ENCODE assay signal across 17 cellular contexts in the genomic region with DNA sequence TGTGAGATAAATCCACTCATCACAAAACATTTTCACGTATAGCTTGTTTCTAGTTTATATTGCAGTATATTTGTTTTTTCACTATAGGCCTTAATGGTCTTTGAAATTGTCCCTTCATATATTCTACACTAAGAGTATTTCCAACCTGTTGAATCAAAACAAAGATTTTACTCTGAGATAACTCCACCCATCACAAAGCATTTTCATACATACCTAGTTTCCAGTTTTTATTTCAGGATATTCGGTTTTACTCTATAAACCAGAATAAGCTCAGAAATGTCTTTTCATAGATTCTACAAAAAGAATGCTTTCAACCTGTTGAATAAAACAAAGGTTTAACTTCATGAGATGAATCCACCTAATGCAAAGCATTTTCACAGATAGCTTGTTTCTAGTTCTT.
"Had no signal": no experiment of that assay in that cellular context is flagged by ENCODE, and none has a peak within 500 bp of the region (broad histone marks: within the 10 kb centered on the region; RNA-seq: fewer than 3 reads in every experiment).

No MANE protein-coding gene starts in this region.

- H3K27ac ChIP-seq: stomach, suprapubic skin, testis, thoracic aorta, thyroid gland, tibial artery, tibial nerve, transverse colon, upper lobe of left lung, upper lobe of right lung, uterus, vagina had no signal

- H3K4me1 ChIP-seq: stomach, suprapubic skin, testis, thyroid gland, tibial artery, tibial nerve, transverse colon, upper lobe of left lung, upper lobe of right lung, uterus, vagina had no signal

- H3K4me3 ChIP-seq: stomach, suprapubic skin, testis, thoracic aorta, thyroid gland, tibial artery, tibial nerve, transverse colon, upper lobe of left lung, upper lobe of right lung, uterus, vagina had no signal

- ATAC-seq: stimulated activated effector memory CD8-positive, alpha-beta T cell treated with anti-CD3 and anti-CD28 coated beads, Interleukin-12 subunit alpha, Interleukin-12 subunit beta, amount 100 ng/mL, for 72 hours; stimulated activated memory B cell treated with anti-CD40 and anti-IgM and Interleukin-4, amounts not matched to agents 10 μg/mL and 1 μg/mL and 100 μg/mL, for 72 hours; stimulated activated naive B cell treated with anti-CD40 and anti-IgM and Interleukin-4, amounts not matched to agents 10 μg/mL and 1 μg/mL and 100 μg/mL, for 72 hours; stimulated activated naive CD8-positive, alpha-beta T cell treated with anti-CD3 and anti-CD28 coated beads, Interleukin-15, amount 100 ng/mL, for 72 hours; stimulated activated naive CD8-positive, alpha-beta T cell treated with anti-CD3 and anti-CD28 coated beads, Interleukin-15, Interleukin-2, amounts not matched to agents 100 U/mL and 50 U/mL, for 24 hours; upper lobe of right lung had no signal

- H3K36me3 ChIP-seq: stomach, suprapubic skin, thoracic aorta, thyroid gland, tibial artery, tibial nerve, transverse colon, upper lobe of left lung, upper lobe of right lung, uterus, vagina had no signal

- H3K9me3 ChIP-seq: testis, thyroid gland, upper lobe of right lung, uterus, vagina had no signal
